Comparison of ENCODE assay signal across 21 cellular contexts in the genomic region with DNA sequence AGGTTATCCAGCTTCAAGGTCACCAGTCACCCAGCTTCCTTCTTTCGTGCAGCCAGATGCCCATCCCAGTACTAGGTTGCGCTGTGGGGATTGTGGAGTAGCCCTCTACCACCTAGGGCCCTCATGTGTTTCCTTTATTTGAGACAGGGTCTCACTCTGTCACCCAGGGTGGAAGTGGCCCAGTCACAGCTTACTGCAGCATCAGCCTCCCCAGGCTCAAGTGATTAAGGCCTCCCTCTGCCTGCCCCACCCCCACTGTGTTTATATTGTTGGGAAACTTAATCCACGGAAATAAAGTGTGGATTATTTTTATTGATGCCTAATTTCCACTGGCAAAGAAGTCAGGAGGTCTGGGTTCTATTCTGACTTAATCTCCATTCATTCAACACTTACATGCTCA. TPM values are rescaled to one million over a fixed set of nuclear protein-coding genes. Genes with fewer than 3 reads are reported as not detected.
DNase-seq lines count a peak whose midpoint lies in the region; ATAC-seq and TF ChIP-seq lines count a peak whose summit lies in the region.
"Had no signal": no experiment of that assay in that cellular context is flagged by ENCODE, and none has a peak within 500 bp of the region (broad histone marks: within the 10 kb centered on the region; RNA-seq: fewer than 3 reads in every experiment).

No MANE protein-coding gene starts in this region.

- H3K27me3 ChIP-seq in ascending aorta (no peaks in the 10 kb centered on the region), gastroesophageal sphincter (no peaks in the 10 kb centered on the region), stomach smooth muscle (ENCODE audit: control insufficient read depth in 1 of 2, insufficient read depth in 2 of 2, low read length in 2 of 2) (no peaks in the 10 kb centered on the region)
- H3K27me3 ChIP-seq: BLaER1 treated with 17β-estradiol and CSF1 and Interleukin-3, amounts not matched to agents 10 nM and 100 nM had no signal

- H3K9me3 ChIP-seq in ascending aorta (no peaks in the 10 kb centered on the region), gastroesophageal sphincter (no peaks in the 10 kb centered on the region), stomach smooth muscle (ENCODE audit: control insufficient read depth in 2 of 2, low read length in 2 of 2) (no peaks in the 10 kb centered on the region)
- H3K9me3 ChIP-seq: BLaER1 treated with 17β-estradiol and CSF1 and Interleukin-3, amounts not matched to agents 10 nM and 100 nM; HAP-1 had no signal

- TF ChIP-seq EP300 in gastroesophageal sphincter (IDR thresholded peaks at IDR 0.05) = no peak

- no peak for ATAC-seq in gastroesophageal sphincter
- ATAC-seq in GM21367 (IDR thresholded peaks at IDR 0.05; ENCODE audit: unreplicated experiment) = no peak
- ATAC-seq: CD8-positive, alpha-beta T cell; GM12878 had no signal

- no peak for TF ChIP-seq POLR2A in gastroesophageal sphincter (IDR thresholded peaks at IDR 0.05)

- no peak for TF ChIP-seq CTCF in ascending aorta (IDR thresholded peaks at IDR 0.05)
- TF ChIP-seq CTCF in gastroesophageal sphincter (IDR thresholded peaks at IDR 0.05) = no peak

- H3K36me3 ChIP-seq in ascending aorta = no peaks in the 10 kb centered on the region
- H3K36me3 ChIP-seq in gastroesophageal sphincter = no peaks in the 10 kb centered on the region
- no peaks in the 10 kb centered on the region for H3K36me3 ChIP-seq in stomach smooth muscle (ENCODE audit: control insufficient read depth in 2 of 2, insufficient read depth in 2 of 2, low read length in 2 of 2)
- H3K36me3 ChIP-seq: HAP-1 had no signal

- H3K27ac ChIP-seq in ascending aorta (peak overlapping the region; percentile 77 to 88), gastroesophageal sphincter (peak overlapping the region in 3 of 4 donors; percentile 64 to 93 (median 75)), stomach smooth muscle (ENCODE audit: low read length) (peak overlapping the region; percentile 11)
- H3K27ac ChIP-seq: BLaER1 treated with 17β-estradiol and CSF1 and Interleukin-3, amounts not matched to agents 10 nM and 100 nM; HL-60 had no signal

- peak; percentile 19 for DNase-seq in NCI-H82 treated with DMSO at 0.1 percent for 48 hours (lab: John Stamatoyannopoulos, UW; ENCODE audit: unreplicated experiment)
- peak in 1 of 2 donors; percentile 60 for DNase-seq in ascending aorta (ENCODE audit: low spot score in 2 of 2)
- DNase-seq in stimulated activated CD4-positive, alpha-beta T cell treated with anti-CD3 and anti-CD28 coated beads, Interleukin-4, amount 100 ng/mL, for 24 hours = no peak
- no peak for DNase-seq in COLO829 (ENCODE audit: low spot score)
- DNase-seq in NCI-H526 treated with DMSO at 0.1 percent for 48 hours (lab: John Stamatoyannopoulos, UW) = no peak
- DNase-seq: CD8-positive, alpha-beta T cell; COR-L47; DMS 273 treated with DMSO at 0.1 percent for 48 hours; DMS53; DND-41; EL had no signal

- WGBS in gastroesophageal sphincter (ENCODE audit: low coverage in 1 of 2), 2 donors = 71 to 72% methylated on average over 3 of the region's 3 CpGs

- H3K4me1 ChIP-seq in ascending aorta (peaks cover 9 to 34% of the 10 kb centered on the region in 2 donors), gastroesophageal sphincter (peaks cover 0 to 76% (median 16%) of the 10 kb centered on the region in 3 donors), stomach smooth muscle (ENCODE audit: control insufficient read depth, insufficient read depth, low read length) (peaks cover 55% of the 10 kb centered on the region)
- H3K4me1 ChIP-seq: HAP-1 had no signal

- no peak overlapping the region for H3K9ac ChIP-seq in stomach smooth muscle (ENCODE audit: low read length in 2 of 2)
- H3K9ac ChIP-seq: BLaER1 treated with 17β-estradiol and CSF1 and Interleukin-3, amounts not matched to agents 10 nM and 100 nM had no signal

- no peak overlapping the region for H3K4me3 ChIP-seq in ascending aorta
- no peak overlapping the region for H3K4me3 ChIP-seq in gastroesophageal sphincter
- H3K4me3 ChIP-seq in stomach smooth muscle (ENCODE audit: low read length in 2 of 2) = no peak overlapping the region
- H3K4me3 ChIP-seq: BLaER1 treated with 17β-estradiol and CSF1 and Interleukin-3, amounts not matched to agents 10 nM and 100 nM; GM12878; HAP-1 had no signal

- intact Hi-C loops in ascending aorta (cut with DNase I) = no loop called here

RNA-seq across cellular contexts. Expression of gene IL17B, which starts 4.3 kb away (rescaled TPM):
- total RNA-seq in ascending aorta = 46.8 TPM
- 1 to 10 TPM; 2.3 to 7.2 (median 4.0) TPM for total RNA-seq in gastroesophageal sphincter
- total RNA-seq: A172; B cell; CD8-positive, alpha-beta T cell; GM12878; HT1080 had no signal

RNA-seq across cellular contexts. Expression of gene PCYOX1L, which starts 17.0 kb away (rescaled TPM):
- total RNA-seq in ascending aorta = 1.5 TPM
- total RNA-seq in gastroesophageal sphincter = 1 to 10 TPM; 2.5 to 4.7 (median 3.8) TPM

RNA-seq across cellular contexts. Expression of gene GRPEL2, which starts 29.5 kb away (rescaled TPM):
- total RNA-seq in ascending aorta = 7.8 TPM
- 10 to 100 TPM in 3 of 4 donors, 1 to 10 TPM in 1; 9.3 to 12.0 (median 11.1) TPM for total RNA-seq in gastroesophageal sphincter

Comparison
In these comparisons a context has a peak if more than half of its experiments do, and no peak if none do; other contexts are left out.
1. H3K27ac ChIP-seq: peak in every context shown above with its lines; median percentile 82 in ascending aorta; 75 in gastroesophageal sphincter; 11 in stomach smooth muscle.